8 cellular contexts compared by ENCODE assay signal in the genomic region with DNA sequence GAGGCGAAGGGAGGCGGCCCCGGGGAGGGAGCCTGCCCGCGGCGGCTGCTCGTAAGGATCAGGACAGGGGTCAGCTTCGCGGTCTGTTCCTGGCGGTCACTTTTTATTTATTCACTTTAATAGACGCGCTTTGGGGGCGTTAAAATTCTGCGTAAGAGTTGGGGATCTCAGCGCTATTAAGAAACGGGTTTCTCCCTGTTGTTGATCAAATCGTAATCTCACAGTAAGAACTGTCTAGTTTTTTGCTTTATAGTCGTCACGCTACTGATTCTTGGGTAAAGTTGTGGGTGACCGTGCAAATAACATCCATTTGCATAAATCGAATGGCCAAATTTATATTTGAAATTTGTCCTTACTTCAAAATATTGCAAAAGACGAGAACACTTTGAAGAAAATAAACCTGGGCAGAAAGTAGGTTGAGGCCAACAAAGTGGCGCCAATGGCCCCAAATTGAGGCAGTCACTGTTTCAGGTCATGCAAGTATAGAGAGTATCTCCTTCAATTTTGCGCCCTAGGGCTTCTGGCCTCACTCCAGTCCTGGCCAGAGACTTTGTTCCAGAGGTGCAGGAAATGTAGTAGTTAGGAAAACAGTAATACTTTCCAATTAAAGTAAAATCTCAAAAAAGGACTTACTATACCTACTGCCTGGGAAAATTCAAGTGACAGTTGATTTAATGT. TPM values are rescaled to one million over a fixed set of nuclear protein-coding genes. Genes with fewer than 3 reads are reported as not detected.
A peak's percentile ranks its signal among the peaks of the same experiment; 100 is the strongest.
DNase-seq lines count a peak whose midpoint lies in the region; ATAC-seq and TF ChIP-seq lines count a peak whose summit lies in the region.

No MANE protein-coding gene starts in this region.

- H3K4me1 ChIP-seq in psoas muscle: peaks cover 17% of the 10 kb centered on the region

- H3K9me3 ChIP-seq in psoas muscle: no peaks in the 10 kb centered on the region

- H3K27me3 Mint-ChIP-seq in activated T-cell treated with anti-CD3 and anti-CD28 coated beads, Interleukin-2, amount 50 U/mL, for 72 hours (ENCODE audit: low read depth): no peaks in the 10 kb centered on the region

- no peaks in the 10 kb centered on the region for H3K36me3 ChIP-seq in BJ (ENCODE audit: control insufficient read depth, insufficient read depth, low read length)
- H3K36me3 ChIP-seq in psoas muscle (ENCODE audit: insufficient read depth in 1 of 2, low read depth in 1 of 2): peaks cover 0 to 16% of the 10 kb centered on the region in 2 donors

- WGBS in psoas muscle, 3 donors: 0% methylated on average over 24 of the region's 24 CpGs

- H3K4me1 Mint-ChIP-seq in activated T-cell treated with anti-CD3 and anti-CD28 coated beads, Interleukin-2, amount 50 U/mL, for 72 hours (ENCODE audit: low read depth): peaks cover 40% of the 10 kb centered on the region

- H3K27ac Mint-ChIP-seq in activated T-cell treated with anti-CD3 and anti-CD28 coated beads, Interleukin-2, amount 50 U/mL, for 72 hours: peak overlapping the region; percentile 92

- H3K4me3 Mint-ChIP-seq in activated T-cell treated with anti-CD3 and anti-CD28 coated beads, Interleukin-2, amount 50 U/mL, for 72 hours: peak overlapping the region; percentile 87 to 98

- no peaks in the 10 kb centered on the region for H3K27me3 ChIP-seq in BJ (ENCODE audit: control insufficient read depth, insufficient read depth, low read length)
- no peaks in the 10 kb centered on the region for H3K27me3 ChIP-seq in psoas muscle (ENCODE audit: insufficient read depth in 3 of 3, low read length in 2 of 3)

- TF ChIP-seq CTCF in BJ (IDR thresholded peaks at IDR 0.05; ENCODE audit: insufficient read depth, low read depth, low read length): no peak
- no peak for TF ChIP-seq CTCF in psoas muscle (IDR thresholded peaks at IDR 0.05)

- no peak for DNase-seq in BJ (ENCODE audit: low read depth)
- peak in 1 of 2 donors; percentile 7 for DNase-seq in activated T-cell treated with anti-CD3 and anti-CD28 coated beads, Interleukin-2, amount 50 U/mL, for 72 hours
- DNase-seq in left cardiac atrium: peak; percentile 60
- DNase-seq in psoas muscle: peak; percentile 35 to 56
- DNase-seq in effector CD4-positive, alpha-beta T cell: no peak
- no peak for DNase-seq in GM19240 (ENCODE audit: insufficient read length, low spot score)

- ATAC-seq in HG02938 (IDR thresholded peaks at IDR 0.05; ENCODE audit: unreplicated experiment): peak; percentile 1
- ATAC-seq in activated T-cell treated with anti-CD3 and anti-CD28 coated beads, Interleukin-2, amount 50 U/mL, for 72 hours (replicated peaks in 1 of 2): no peak
- ATAC-seq in left cardiac atrium: peak; percentile 24 to 57
- ATAC-seq in psoas muscle: peak in 2 of 4 donors; percentile 37 to 44
- no peak for ATAC-seq in HG03378 (IDR thresholded peaks at IDR 0.05; ENCODE audit: unreplicated experiment)

- H3K9me3 Mint-ChIP-seq in activated T-cell treated with anti-CD3 and anti-CD28 coated beads, Interleukin-2, amount 50 U/mL, for 72 hours: no peaks in the 10 kb centered on the region

- CTCF ChIA-PET in BJ (lab: Yijun Ruan, JAX): interaction anchor here (1.0 to 2.4 kb wide), 4 partner anchors 10 to 24 kb away, joined by 3 to 7 read pairs (median 4); no protein-coding TSS in a partner anchor

- intact Hi-C loops in left cardiac atrium (cut with DNase I) (no loop called here), psoas muscle (cut with DNase I) (loop anchor here (2.0 to 10.0 kb wide), 3 partner anchors 61 to 568 kb away; partner anchors contain the start of gene ZBTB2 (in 2 of the 2))

- peak overlapping the region; percentile 73 for H3K4me3 ChIP-seq in BJ (ENCODE audit: low read depth, low read length)
- peak overlapping the region; percentile 90 for H3K4me3 ChIP-seq in psoas muscle

- POLR2A ChIA-PET in BJ (lab: Charles Lee): interaction anchor here (0.7 to 0.8 kb wide), 2 partner anchors 18 to 63 kb away, joined by 3 to 4 read pairs; no protein-coding TSS in a partner anchor

- H3K27ac ChIP-seq in psoas muscle: peak overlapping the region; percentile 94

- H3K36me3 Mint-ChIP-seq in activated T-cell treated with anti-CD3 and anti-CD28 coated beads, Interleukin-2, amount 50 U/mL, for 72 hours (ENCODE audit: insufficient read depth in 2 of 2): peaks cover 2 to 9% of the 10 kb centered on the region in 2 donors

RNA-seq across cellular contexts. Expression of gene RMND1, which starts 1.0 kb away (rescaled TPM):
- polyA plus RNA-seq in BJ (2011; rRNA removed) (10.4 and 18.9 TPM in 2 replicates), psoas muscle (10 to 100 TPM; 11.6 to 18.3 (median 17.3) TPM)
- polyA minus RNA-seq in BJ (2011; rRNA and poly(A)+ RNA removed): 9.8 and 10.4 TPM in 2 replicates
- total RNA-seq in activated T-cell treated with anti-CD3 and anti-CD28 coated beads, Interleukin-2, amount 50 U/mL, for 72 hours: 10 to 100 TPM; 22.7 to 26.6 TPM
- total RNA-seq in left cardiac atrium (10 to 100 TPM in 1 of 2 donors, 1 to 10 TPM in 1; 9.5 to 13.0 TPM), psoas muscle (10 to 100 TPM in 2 of 4 donors, 1 to 10 TPM in 2; 8.0 to 11.7 (median 9.1) TPM)

RNA-seq across cellular contexts. Expression of gene CCDC170, which starts 40.9 kb away (rescaled TPM):
- polyA plus RNA-seq in BJ (2011; rRNA removed) (0.11 and 0.12 TPM in 2 replicates), psoas muscle (under 1 TPM; 0.03 to 0.08 (median 0.05) TPM)
- 0.24 and 0.46 TPM in 2 replicates for polyA minus RNA-seq in BJ (2011; rRNA and poly(A)+ RNA removed)
- not detected for total RNA-seq in activated T-cell treated with anti-CD3 and anti-CD28 coated beads, Interleukin-2, amount 50 U/mL, for 72 hours
- total RNA-seq in left cardiac atrium (1 to 10 TPM in 1 of 2 donors, under 1 TPM in 1; 0.85 to 1.4 TPM), psoas muscle (under 1 TPM; 0.14 to 0.25 (median 0.18) TPM)

Comparison
In these comparisons a context has a peak if more than half of its experiments do, and no peak if none do; other contexts are left out.
1. DNase-seq: peak in left cardiac atrium (single experiment) and psoas muscle (2 of 2); none in BJ (single experiment), effector CD4-positive, alpha-beta T cell (single experiment) and GM19240 (single experiment).
2. ATAC-seq: peak in HG02938 (single experiment) and left cardiac atrium (2 of 2); none in activated T-cell treated with anti-CD3 and anti-CD28 coated beads, Interleukin-2, amount 50 U/mL, for 72 hours (0 of 2) and HG03378 (single experiment).
3. intact Hi-C loops: an anchor here in psoas muscle (2.0 to 10.0 kb wide); none called in left cardiac atrium.